In genomic region chr2:45674035-45674791, GRCh38 we compare ENCODE assay signal across 16 cellular contexts. TPM values are rescaled to one million over a fixed set of nuclear protein-coding genes. Genes with fewer than 3 reads are reported as not detected.
DNase-seq lines count a peak whose midpoint lies in the region; ATAC-seq and TF ChIP-seq lines count a peak whose summit lies in the region.
"Had no signal": no experiment of that assay in that cellular context is flagged by ENCODE, and none has a peak within 500 bp of the region (broad histone marks: within the 10 kb centered on the region; RNA-seq: fewer than 3 reads in every experiment).

No MANE protein-coding gene starts in this region.

- H2AFZ ChIP-seq in osteoblast (ENCODE audit: low read length): no peak overlapping the region

- no peak overlapping the region for H3K4me2 ChIP-seq in osteoblast (ENCODE audit: insufficient read depth, low read length)

- peaks cover 6% of the 10 kb centered on the region for H3K79me2 ChIP-seq in osteoblast (ENCODE audit: insufficient read depth, low read length)

- intact Hi-C loops in sigmoid colon (cut with DNase I): no loop called here

- WGBS in sigmoid colon, 2 donors: 88 to 94% methylated on average over 5 of the region's 5 CpGs
- WGBS in gastroesophageal sphincter (ENCODE audit: low coverage in 1 of 2), 2 donors: 91 to 94% methylated on average over 5 of the region's 5 CpGs

- DNase-seq in RWPE2 (ENCODE audit: low spot score) (no peak), glomerular visceral epithelial cell (ENCODE audit: extremely low spot score) (peak; percentile 13), sigmoid colon (no peak), T-helper 1 cell (no peak), osteoblast (ENCODE audit: insufficient read length, low spot score, missing footprints) (no peak)
- DNase-seq: activated CD4-positive, alpha-beta T cell treated with anti-CD3 and anti-CD28 coated beads for 1 hour; activated T-cell treated with anti-CD3 and anti-CD28 coated beads, Interleukin-2, amount 50 U/mL, for 4 hours; amniotic stem cell; GOT3; kidney glomerular epithelial cell; MV-4-11; NCI-H446; spleen had no signal

- TF ChIP-seq CTCF in C4-2B (conservative IDR thresholded peaks at IDR 0.05): no peak
- no peak for TF ChIP-seq CTCF in RWPE2 (IDR thresholded peaks at IDR 0.05; ENCODE audit: poor library complexity, severe bottlenecking)
- no peak for TF ChIP-seq CTCF in sigmoid colon (IDR thresholded peaks at IDR 0.05)
- no peak for TF ChIP-seq CTCF in gastroesophageal sphincter (IDR thresholded peaks at IDR 0.05)
- no peak for TF ChIP-seq CTCF in osteoblast (IDR thresholded peaks at IDR 0.05; ENCODE audit: extremely low read depth, low read depth, low read length)

- no peaks in the 10 kb centered on the region for H3K27me3 ChIP-seq in RWPE2 (ENCODE audit: insufficient read depth, poor library complexity, severe bottlenecking)
- H3K27me3 ChIP-seq in sigmoid colon: no peaks in the 10 kb centered on the region
- H3K27me3 ChIP-seq in gastroesophageal sphincter: no peaks in the 10 kb centered on the region
- H3K27me3 ChIP-seq in osteoblast (ENCODE audit: insufficient read depth, low read length): no peaks in the 10 kb centered on the region
- H3K27me3 ChIP-seq: spleen had no signal

- H3K4me3 ChIP-seq in RWPE2 (ENCODE audit: severe bottlenecking): no peak overlapping the region
- H3K4me3 ChIP-seq in sigmoid colon: no peak overlapping the region
- H3K4me3 ChIP-seq in gastroesophageal sphincter: no peak overlapping the region
- no peak overlapping the region for H3K4me3 ChIP-seq in osteoblast (ENCODE audit: insufficient read depth, low read length)
- H3K4me3 ChIP-seq: spleen had no signal

- H3K9me3 ChIP-seq in RWPE2 (ENCODE audit: severe bottlenecking) (no peaks in the 10 kb centered on the region), sigmoid colon (no peaks in the 10 kb centered on the region), gastroesophageal sphincter (no peaks in the 10 kb centered on the region), osteoblast (ENCODE audit: low read depth, low read length) (no peaks in the 10 kb centered on the region)
- H3K9me3 ChIP-seq: spleen had no signal

- peaks cover 22% of the 10 kb centered on the region for H3K4me1 ChIP-seq in RWPE2 (ENCODE audit: insufficient read depth, poor library complexity, severe bottlenecking)
- H3K4me1 ChIP-seq in sigmoid colon: peaks cover 0 to 38% (median 29%) of the 10 kb centered on the region in 4 donors
- H3K4me1 ChIP-seq in gastroesophageal sphincter: peaks cover 0 to 45% (median 10%) of the 10 kb centered on the region in 3 donors
- H3K4me1 ChIP-seq in osteoblast (ENCODE audit: insufficient read depth, low read length): peaks cover 15% of the 10 kb centered on the region

- TF ChIP-seq POLR2A in sigmoid colon (IDR thresholded peaks at IDR 0.05) (no peak), gastroesophageal sphincter (IDR thresholded peaks at IDR 0.05) (no peak)

- ATAC-seq in RWPE2 (ENCODE audit: low read depth) (0 out of 3 replicates have a peak, but pooled peaks have one; percentile 24), gastroesophageal sphincter (no peak), HG03196 (IDR thresholded peaks at IDR 0.05; ENCODE audit: unreplicated experiment) (no peak)
- ATAC-seq: activated T-cell treated with anti-CD3 and anti-CD28 coated beads, Interleukin-2, amount 50 U/mL, for 4 hours had no signal

- H3K36me3 ChIP-seq in RWPE2 (ENCODE audit: low read depth): no peaks in the 10 kb centered on the region
- H3K36me3 ChIP-seq in sigmoid colon: no peaks in the 10 kb centered on the region
- no peaks in the 10 kb centered on the region for H3K36me3 ChIP-seq in gastroesophageal sphincter
- no peaks in the 10 kb centered on the region for H3K36me3 ChIP-seq in osteoblast (ENCODE audit: insufficient read depth, low read length)
- H3K36me3 ChIP-seq: spleen had no signal

- TF ChIP-seq EP300 in sigmoid colon (IDR thresholded peaks at IDR 0.05) (no peak), gastroesophageal sphincter (IDR thresholded peaks at IDR 0.05) (no peak)

- no peaks in the 10 kb centered on the region for H4K20me1 ChIP-seq in osteoblast (ENCODE audit: insufficient read depth, low read length)

- H3K27ac ChIP-seq in C4-2B (peak overlapping the region; percentile 78; the same call in 1 of the 2 replicates), RWPE2 (ENCODE audit: poor library complexity, severe bottlenecking) (peak overlapping the region; percentile 69), sigmoid colon (peak overlapping the region in 3 of 4 donors; percentile 51 to 71 (median 68)), gastroesophageal sphincter (peak overlapping the region in 2 of 4 donors; percentile 9 to 15), osteoblast (ENCODE audit: low read depth, low read length) (no peak overlapping the region)
- H3K27ac ChIP-seq: spleen had no signal

RNA-seq across cellular contexts. Expression of gene PRKCE, which starts 22.7 kb away (rescaled TPM):
- total RNA-seq in sigmoid colon (10 to 100 TPM; 15.8 to 21.9 (median 19.2) TPM), gastroesophageal sphincter (10 to 100 TPM in 3 of 4 donors, 1 to 10 TPM in 1; 5.9 to 21.2 (median 18.5) TPM), osteoblast (13.6 and 22.1 TPM in 2 replicates)
- polyA plus RNA-seq in sigmoid colon: 1 to 10 TPM; 3.0 to 7.7 (median 3.5) TPM
